8 cellular contexts compared by ENCODE assay signal in genomic region chr7:149715476-149715875, GRCh38. TPM values are rescaled to one million over a fixed set of nuclear protein-coding genes. Genes with fewer than 3 reads are reported as not detected.
A peak's percentile ranks its signal among the peaks of the same experiment; 100 is the strongest.
DNase-seq lines count a peak whose midpoint lies in the region; ATAC-seq and TF ChIP-seq lines count a peak whose summit lies in the region.

No MANE protein-coding gene starts in this region.

- TF ChIP-seq CTCF in A673 (conservative IDR thresholded peaks at IDR 0.05; ENCODE audit: low read depth, low read length), result no peak
- TF ChIP-seq CTCF in MCF 10A (IDR thresholded peaks at IDR 0.05; ENCODE audit: unreplicated experiment), result no peak

- H3K27ac ChIP-seq in A673 (ENCODE audit: low read depth, low read length, poor library complexity, severe bottlenecking), result peak overlapping the region; percentile 63
- peak overlapping the region; percentile 35 to 38 for H3K27ac ChIP-seq in mucosa of rectum (ENCODE audit: low read depth in 2 of 2, low read length in 2 of 2)

- CTCF ChIA-PET in A673 (lab: Charles Lee) (no interaction called here), MCF 10A (lab: Yijun Ruan, JAX) (interaction anchor here (1.0 to 1.6 kb wide), 5 partner anchors 11 to 405 kb away, joined by 3 to 7 read pairs (median 5); no protein-coding TSS in a partner anchor)

- BruUV-seq in A673 (replicated peaks; lab: Mats Ljungman, UMichigan) (no TSS peak), MCF 10A (replicated peaks; lab: Mats Ljungman, UMichigan) (no TSS peak)

- DNase-seq in A673 (ENCODE audit: low spot score), result no peak
- no peak for DNase-seq in MCF 10A (ENCODE audit: unreplicated experiment)
- no peak for DNase-seq in HK-2 (ENCODE audit: unreplicated experiment)
- DNase-seq in OCI-M2 (lab: John Stamatoyannopoulos, UW; ENCODE audit: unreplicated experiment), result no peak
- no peak for DNase-seq in T-helper 9 cell

- peak; percentile 8 for ATAC-seq in HG03378 (IDR thresholded peaks at IDR 0.05; ENCODE audit: unreplicated experiment)
- ATAC-seq in GM21723 (IDR thresholded peaks at IDR 0.05; ENCODE audit: unreplicated experiment), result no peak

- peaks cover 2% of the 10 kb centered on the region for H3K36me3 Mint-ChIP-seq in MCF 10A (ENCODE audit: insufficient read depth, unreplicated experiment)

- no peaks in the 10 kb centered on the region for H3K27me3 ChIP-seq in A673 (replicated peaks; ENCODE audit: insufficient read depth, low read depth, low read length, poor library complexity)
- no peaks in the 10 kb centered on the region for H3K27me3 ChIP-seq in mucosa of rectum (ENCODE audit: control insufficient read depth in 2 of 2, insufficient read depth in 2 of 2, low read length in 2 of 2)

- H3K9me3 ChIP-seq in A673 (ENCODE audit: low read depth, low read length, poor library complexity, severe bottlenecking), result peaks cover 17% of the 10 kb centered on the region
- H3K9me3 ChIP-seq in mucosa of rectum (ENCODE audit: control insufficient read depth in 2 of 2, low read length in 2 of 2), result peaks cover 0 to 5% of the 10 kb centered on the region in 2 donors

- POLR2A ChIA-PET in A673 (lab: Charles Lee; ENCODE audit: low non-redundant PET), result interaction anchor here (0.7 kb wide), 1 partner anchor 90 kb away, joined by 3 read pairs; no protein-coding TSS in a partner anchor
- POLR2A ChIA-PET in MCF 10A (lab: Yijun Ruan, JAX), result interaction anchor here (1.6 to 2.5 kb wide), 2 partner anchors 9 to 91 kb away, joined by 4 to 6 read pairs; no protein-coding TSS in a partner anchor

- peaks cover 24% of the 10 kb centered on the region for H3K4me1 Mint-ChIP-seq in MCF 10A (ENCODE audit: insufficient read depth, unreplicated experiment)

- intact Hi-C loops in A673 (cut with micrococcal nuclease; ENCODE audit: unreplicated experiment) (no loop called here), MCF 10A (cut with micrococcal nuclease) (no loop called here)

- peak overlapping the region; percentile 93 for H3K4me3 Mint-ChIP-seq in MCF 10A (ENCODE audit: unreplicated experiment)

- H3K4me3 ChIP-seq in A673 (ENCODE audit: low read depth, low read length, poor library complexity, severe bottlenecking), result peak overlapping the region; percentile 72
- H3K4me3 ChIP-seq in mucosa of rectum (ENCODE audit: low read length in 2 of 2), result peak overlapping the region; percentile 63 to 72

- H3K4me1 ChIP-seq in A673 (ENCODE audit: insufficient read depth, low read length, poor library complexity, severe bottlenecking), result peaks cover 8% of the 10 kb centered on the region
- peaks cover 5 to 10% of the 10 kb centered on the region in 2 donors for H3K4me1 ChIP-seq in mucosa of rectum (ENCODE audit: control insufficient read depth in 2 of 2, insufficient read depth in 2 of 2, low read length in 2 of 2)

- peaks cover 12% of the 10 kb centered on the region for H3K9me3 Mint-ChIP-seq in MCF 10A (ENCODE audit: unreplicated experiment)

- H3K36me3 ChIP-seq in A673 (ENCODE audit: insufficient read depth, low read length, poor library complexity, severe bottlenecking) (no peaks in the 10 kb centered on the region), mucosa of rectum (ENCODE audit: control insufficient read depth in 2 of 2, insufficient read depth in 2 of 2, low read length in 2 of 2) (no peaks in the 10 kb centered on the region)

- peak overlapping the region; percentile 56 to 58 for H3K9ac ChIP-seq in mucosa of rectum (ENCODE audit: low read depth in 1 of 2, low read length in 2 of 2)

- no peaks in the 10 kb centered on the region for H3K27me3 Mint-ChIP-seq in MCF 10A (ENCODE audit: insufficient read depth, unreplicated experiment)

- peak overlapping the region; percentile 89 for H3K27ac Mint-ChIP-seq in MCF 10A (ENCODE audit: low read depth, unreplicated experiment)

RNA-seq across cellular contexts. Expression of gene ZNF467, which starts 57.9 kb away (rescaled TPM):
- 3.5 and 7.5 TPM in 2 replicates for total RNA-seq in A673 (2021)
- total RNA-seq in MCF 10A (2022), result 3.2 and 3.7 TPM in 2 replicates
